15 cellular contexts compared by ENCODE assay signal in genomic region chr6:138526822-138527235, GRCh38. TPM values are rescaled to one million over a fixed set of nuclear protein-coding genes. Genes with fewer than 3 reads are reported as not detected.
A peak's percentile ranks its signal among the peaks of the same experiment; 100 is the strongest.
DNase-seq lines count a peak whose midpoint lies in the region; ATAC-seq and TF ChIP-seq lines count a peak whose summit lies in the region.
"Had no signal": no experiment of that assay in that cellular context is flagged by ENCODE, and none has a peak within 500 bp of the region (broad histone marks: within the 10 kb centered on the region; RNA-seq: fewer than 3 reads in every experiment).

No MANE protein-coding gene starts in this region.

- H3K4me3 ChIP-seq in adipocyte (ENCODE audit: low read length) (peak overlapping the region; percentile 75), heart right ventricle (peak overlapping the region in 3 of 10 donors; percentile 9 to 21 (median 16))

- DNase-seq in DMS53 (lab: John Stamatoyannopoulos, UW) (peak; percentile 52), DMS53 treated with DMSO at 0.1 percent for 48 hours (lab: John Stamatoyannopoulos, UW; ENCODE audit: unreplicated experiment) (no peak), adipocyte (ENCODE audit: low read depth) (no peak), heart right ventricle (no peak), pons (ENCODE audit: low spot score) (peak; percentile 57), Calu3 (no peak)
- no peak for DNase-seq in stimulated activated CD4-positive, alpha-beta T cell treated with anti-CD3 and anti-CD28 coated beads, Interleukin-15, amount 100 ng/mL, for 24 hours
- DNase-seq: 8988T; activated CD4-positive, alpha-beta T cell treated with anti-CD3 and anti-CD28 coated beads for 4 hours; central memory CD4-positive, alpha-beta T cell; naive B cell; NK-92 treated with Interleukin-12 subunit alpha and Interleukin-12 subunit beta, amount 100 ng/mL, for 24 hours; SW 1271 had no signal

- no peaks in the 10 kb centered on the region for H3K27me3 Mint-ChIP-seq in Calu3 (ENCODE audit: unreplicated experiment)

- H3K27ac ChIP-seq in heart right ventricle, result peak overlapping the region in 4 of 10 donors; percentile 11 to 38 (median 19)

- H3K4me1 ChIP-seq in adipocyte (ENCODE audit: control insufficient read depth, insufficient read depth, low read length) (peaks cover 55% of the 10 kb centered on the region), heart right ventricle (peaks cover 0 to 64% (median 37%) of the 10 kb centered on the region in 9 donors)

- H3K36me3 ChIP-seq in adipocyte (ENCODE audit: control insufficient read depth, insufficient read depth, low read length, severe bottlenecking) (no peaks in the 10 kb centered on the region), heart right ventricle (no peaks in the 10 kb centered on the region)

- WGBS in heart right ventricle, 2 donors, result 41 to 45% methylated on average over 11 of the region's 11 CpGs

- no peak overlapping the region for H3K27ac Mint-ChIP-seq in Calu3 (ENCODE audit: unreplicated experiment)
- H3K27ac Mint-ChIP-seq: activated T-helper 17 cell treated with anti-CD3 and anti-CD28 coated beads, Interleukin-2, amount 50 U/mL, for 72 hours; naive B cell had no signal

- ATAC-seq in heart right ventricle, result peak in 6 of 8 donors; percentile 29 to 52 (median 44)
- ATAC-seq in HG02981 (IDR thresholded peaks at IDR 0.05; ENCODE audit: unreplicated experiment), result no peak
- ATAC-seq: activated T-helper 17 cell treated with anti-CD3 and anti-CD28 coated beads, Interleukin-2, amount 50 U/mL, for 72 hours had no signal

- CTCF ChIA-PET in Calu3 (lab: Charles Lee), result no interaction called here

- no peak overlapping the region for H3K4me3 Mint-ChIP-seq in Calu3 (ENCODE audit: low read depth, unreplicated experiment)
- H3K4me3 Mint-ChIP-seq: activated T-helper 17 cell treated with anti-CD3 and anti-CD28 coated beads, Interleukin-2, amount 50 U/mL, for 72 hours; naive B cell had no signal

- no peaks in the 10 kb centered on the region for H3K9me3 Mint-ChIP-seq in Calu3 (ENCODE audit: low read depth, unreplicated experiment)
- H3K9me3 Mint-ChIP-seq: activated T-helper 17 cell treated with anti-CD3 and anti-CD28 coated beads, Interleukin-2, amount 50 U/mL, for 72 hours; naive B cell had no signal

- TF ChIP-seq CTCF in heart right ventricle (IDR thresholded peaks at IDR 0.05) (no peak), Calu3 (IDR thresholded peaks at IDR 0.05; ENCODE audit: unreplicated experiment) (no peak)

- H3K9me3 ChIP-seq in adipocyte (ENCODE audit: control insufficient read depth, low read length) (no peaks in the 10 kb centered on the region), heart right ventricle (no peaks in the 10 kb centered on the region)

- no peaks in the 10 kb centered on the region for H3K4me1 Mint-ChIP-seq in Calu3 (ENCODE audit: low read depth, unreplicated experiment)

- peak overlapping the region; percentile 69 for H3K9ac ChIP-seq in adipocyte (ENCODE audit: low read length)

- BruUV-seq in Calu3 (replicated peaks; lab: Mats Ljungman, UMichigan), result no TSS peak

- intact Hi-C loops in heart right ventricle (cut with DNase I), result loop anchor here in 1 of 10 donors (10.0 kb wide), 1 partner anchor 412 kb away; no protein-coding TSS in a partner anchor
- intact Hi-C loops in Calu3 (cut with micrococcal nuclease; ENCODE audit: unreplicated experiment), result loop anchor here (10.0 kb wide), 1 partner anchor 238 kb away; no protein-coding TSS in a partner anchor

- H3K27me3 ChIP-seq in adipocyte (replicated peaks; ENCODE audit: control insufficient read depth, insufficient read depth, low read length) (no peaks in the 10 kb centered on the region), heart right ventricle (no peaks in the 10 kb centered on the region)

- H3K36me3 Mint-ChIP-seq in Calu3 (ENCODE audit: insufficient read depth, unreplicated experiment), result no peaks in the 10 kb centered on the region
- H3K36me3 Mint-ChIP-seq: naive B cell had no signal

RNA-seq across cellular contexts. Expression of gene NHSL1, which starts 27.5 kb away (rescaled TPM):
- 10 to 100 TPM; 35.5 to 97.4 (median 75.5) TPM for total RNA-seq in heart right ventricle
- 10 to 100 TPM in 1 of 2 donors, 1 to 10 TPM in 1; 5.0 to 14.9 TPM for polyA plus RNA-seq in heart right ventricle
- total RNA-seq in Calu3 (2022), result 26.6 and 26.8 TPM in 2 replicates

Comparison
In these comparisons a context has a peak if more than half of its experiments do, and no peak if none do; other contexts are left out.
1. DNase-seq: peak in DMS53 (single experiment) and pons (single experiment); none in DMS53 treated with DMSO at 0.1 percent for 48 hours (single experiment), adipocyte (single experiment), heart right ventricle (0 of 2), Calu3 (single experiment) and stimulated activated CD4-positive, alpha-beta T cell treated with anti-CD3 and anti-CD28 coated beads, Interleukin-15, amount 100 ng/mL, for 24 hours (single experiment).